In genomic region chr2:86563650-86564061, GRCh38 we compare ENCODE assay signal across 8 cellular contexts. TPM values are rescaled to one million over a fixed set of nuclear protein-coding genes. Genes with fewer than 3 reads are reported as not detected.
DNase-seq lines count a peak whose midpoint lies in the region; ATAC-seq and TF ChIP-seq lines count a peak whose summit lies in the region.

No MANE protein-coding gene starts in this region.

- no peaks in the 10 kb centered on the region for H4K20me1 ChIP-seq in GM23248 (ENCODE audit: insufficient read depth)

- peaks cover 25 to 38% (median 30%) of the 10 kb centered on the region in 3 donors for H3K4me1 Mint-ChIP-seq in T-cell

- H3K4me3 ChIP-seq in GM23248 (peak overlapping the region; percentile 87), fibroblast of mammary gland (ENCODE audit: control insufficient read depth, low read depth, low read length) (peak overlapping the region; percentile 92), gastrocnemius medialis (peak overlapping the region; percentile 81 to 90 (median 86))

- CTCF ChIA-PET in T-cell (lab: Charles Lee), result interaction anchor here in 1 of 2 donors (0.6 to 0.8 kb wide), 2 partner anchors 11 to 21 kb away, joined by 3 to 4 read pairs; no protein-coding TSS in a partner anchor

- peak overlapping the region; percentile 94 for H3K9ac ChIP-seq in GM23248

- in situ Hi-C loops in GM23248 (cut with MboI), result no loop called here
- in situ Hi-C loops in gastrocnemius medialis (cut with MboI; ENCODE audit: low sequenced_read_pairs in 4 of 4), result loop anchor here in 1 of 4 donors (25.0 kb wide), 1 partner anchor 351 kb away; no protein-coding TSS in a partner anchor

- H3K4me2 ChIP-seq in GM23248 (ENCODE audit: unreplicated experiment), result peak overlapping the region; percentile 79

- TF ChIP-seq CTCF in fibroblast of mammary gland (conservative IDR thresholded peaks at IDR 0.05; ENCODE audit: control insufficient read depth, insufficient read depth, low read depth, low read length) (no peak), gastrocnemius medialis (IDR thresholded peaks at IDR 0.05 in 4 of 5, conservative IDR thresholded peaks at IDR 0.05 in 1 of 5) (no peak)

- no peaks in the 10 kb centered on the region for H3K9me3 Mint-ChIP-seq in T-cell

- H3K27ac Mint-ChIP-seq in T-cell, result peak overlapping the region; percentile 98 to 99

- H3K4me1 ChIP-seq in GM23248 (ENCODE audit: insufficient read depth) (peaks cover 17% of the 10 kb centered on the region), gastrocnemius medialis (peaks cover 18 to 22% of the 10 kb centered on the region in 2 donors)

- H3K27me3 ChIP-seq in GM23248 (replicated peaks; ENCODE audit: insufficient read depth) (no peaks in the 10 kb centered on the region), gastrocnemius medialis (no peaks in the 10 kb centered on the region)

- TF ChIP-seq POLR2A in gastrocnemius medialis (IDR thresholded peaks at IDR 0.05), result no peak

- H2AFZ ChIP-seq in GM23248, result peak overlapping the region; percentile 92

- no peaks in the 10 kb centered on the region for H3K36me3 ChIP-seq in GM23248 (ENCODE audit: low read depth)
- H3K36me3 ChIP-seq in gastrocnemius medialis, result no peaks in the 10 kb centered on the region

- peaks cover 4% of the 10 kb centered on the region; the same call in 1 of the 2 replicates for H3F3A ChIP-seq in GM23248 (ENCODE audit: insufficient read depth)

- no peaks in the 10 kb centered on the region for H3K27me3 Mint-ChIP-seq in T-cell

- H3K27ac ChIP-seq in GM23248, result peak overlapping the region; percentile 94
- peak overlapping the region; percentile 97 to 99 (median 99) for H3K27ac ChIP-seq in gastrocnemius medialis

- H3K4me3 Mint-ChIP-seq in T-cell, result peak overlapping the region; percentile 93 to 96 (median 95)

- no peak for ATAC-seq in T-cell (replicated peaks in 1 of 4)
- ATAC-seq in gastrocnemius medialis, result peak in 1 of 2 donors; percentile 21
- no peak for ATAC-seq in HG03354 (IDR thresholded peaks at IDR 0.05; ENCODE audit: poor library complexity, severe bottlenecking, unreplicated experiment)

- no peaks in the 10 kb centered on the region for H3K9me3 ChIP-seq in GM23248 (ENCODE audit: low read depth)
- H3K9me3 ChIP-seq in gastrocnemius medialis, result no peaks in the 10 kb centered on the region

- H3K36me3 Mint-ChIP-seq in T-cell, result peaks cover 7% of the 10 kb centered on the region

- intact Hi-C loops in gastrocnemius medialis (cut with DNase I; ENCODE audit: low total_unique reads), result loop anchor here (1.0 to 5.0 kb wide), 4 partner anchors 51 to 139 kb away; partner anchors contain the start of genes KDM3A and RNF103

- peaks cover 41% of the 10 kb centered on the region for H3K79me2 ChIP-seq in GM23248 (ENCODE audit: insufficient read depth)

- no peaks in the 10 kb centered on the region for H3K9me2 ChIP-seq in GM23248 (ENCODE audit: insufficient read depth)

- POLR2A ChIA-PET in T-cell (lab: Charles Lee), result no interaction called here

- WGBS in GM23248 (ENCODE audit: low coverage in 1 of 2, low lambda C conversion rate in 2 of 2, missing lambda C conversion rate in 2 of 2), 2 experiments, result 53 to 56% methylated on average over 13 of the region's 13 CpGs

- DNase-seq in GM23248 (no peak), T-cell (no peak), fibroblast of mammary gland (ENCODE audit: low read depth) (no peak), gastrocnemius medialis (no peak), A172 (ENCODE audit: low spot score) (no peak), SHP77 (lab: John Stamatoyannopoulos, UW) (no peak)
- no peak for DNase-seq in activated effector memory CD4-positive, alpha-beta T cell treated with Interleukin-2 at 50 U/mL for 16 hours

RNA-seq across cellular contexts. Expression of gene CHMP3, which starts 0.4 kb away (rescaled TPM):
- total RNA-seq in GM23248 (2014; rRNA removed; shearing (Covaris generic)), result 71.5 and 81.2 TPM in 2 replicates
- 74.5 and 90.1 TPM in 2 replicates for polyA plus RNA-seq in GM23248 (2016; fragmentation: Nextera tagmentation; extraction: Ambion mirVana)
- total RNA-seq in T-cell (10 to 100 TPM; 65.0 to 82.5 (median 68.5) TPM), gastrocnemius medialis (10 to 100 TPM; 64.0 to 99.1 (median 71.5) TPM)
- 99.2 and 143 TPM in 2 replicates for total RNA-seq in A172 (2014; rRNA removed; shearing (Covaris generic))
